8 cellular contexts compared by ENCODE assay signal in the genomic region with DNA sequence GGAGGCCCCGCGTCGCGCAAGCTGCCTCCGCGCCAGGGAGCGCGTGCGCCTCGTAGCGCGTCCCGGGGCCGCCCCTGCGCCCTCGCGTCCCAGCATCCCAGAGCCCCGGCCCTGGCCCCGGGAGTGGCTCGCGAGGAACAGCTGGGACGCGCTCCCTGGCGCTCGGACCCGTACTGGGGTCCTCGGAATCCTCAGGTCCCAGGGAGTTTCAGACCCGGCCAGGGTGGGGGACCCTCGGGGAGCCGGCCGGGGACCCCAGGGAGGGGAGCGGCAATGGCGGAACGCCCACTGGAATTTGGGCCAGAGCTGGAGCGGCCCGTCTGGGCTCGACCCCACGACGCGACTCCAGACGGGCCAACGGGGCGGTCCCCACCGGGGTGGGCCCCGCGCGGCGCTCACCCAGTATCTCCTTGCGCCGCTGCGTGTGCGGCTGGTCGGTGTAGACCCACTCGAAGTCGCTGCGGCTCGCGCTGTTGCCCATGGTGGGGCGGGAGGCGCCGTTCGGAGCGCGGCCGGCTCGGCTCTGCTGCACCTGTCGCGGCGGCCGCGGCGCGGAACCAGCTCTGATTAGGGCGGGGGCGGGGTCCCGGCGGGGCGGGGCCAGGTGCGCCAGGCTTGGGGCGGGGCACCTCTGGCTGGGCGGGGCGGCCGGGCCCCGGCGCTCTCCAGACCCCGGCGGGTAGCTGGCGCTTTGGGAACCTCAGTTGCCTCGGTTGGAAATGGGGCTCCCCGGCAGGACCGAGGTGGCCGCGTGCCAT. TPM values are rescaled to one million over a fixed set of nuclear protein-coding genes. Genes with fewer than 3 reads are reported as not detected.
DNase-seq lines count a peak whose midpoint lies in the region; ATAC-seq, FAIRE-seq and TF ChIP-seq lines count a peak whose summit lies in the region.

Gene DEGS2, minus strand, starts transcription at position 539 of the 758 bp plus-strand sequence. Its CDS starts 58 bp downstream, at position 481.

- 1% methylated on average over 86 of the region's 93 CpGs for WGBS in GM12878 (ENCODE audit: insufficient coverage, insufficient replicate concordance, low lambda C conversion rate, missing lambda C conversion rate)

- DNase-seq in GM13976 (ENCODE audit: low spot score) (peak; percentile 88), GM12878 (ENCODE audit: low read depth, low spot score) (no peak), lower lobe of right lung (peak; percentile 75), A172 (ENCODE audit: low spot score) (no peak), HPDE6-E6E7 (ENCODE audit: extremely low spot score) (no peak)
- peak; percentile 21 to 31 for DNase-seq in stimulated activated CD8-positive, alpha-beta memory T cell treated with anti-CD3 and anti-CD28 coated beads, Interleukin-15, amount 100 ng/mL, for 48 hours (ENCODE audit: low read depth in 2 of 2)

- H3K9ac ChIP-seq in GM12878 (ENCODE audit: control insufficient read depth, insufficient read depth, low read length), result no peak within 1 kb of the TSS; the same call in 1 of the 2 replicates

- H3K4me1 ChIP-seq in GM12878 (ENCODE audit: control insufficient read depth, insufficient read depth, low read length) (peaks cover 15% of the 10 kb centered on the region), lower lobe of right lung (peaks cover 21% of the 10 kb centered on the region)

- no peaks in the 10 kb centered on the region for H4K20me1 ChIP-seq in GM12878 (ENCODE audit: control insufficient read depth, insufficient read depth)

- peak within 1 kb of the TSS; percentile 92 for H3K4me2 ChIP-seq in GM12878 (ENCODE audit: control insufficient read depth, insufficient read depth)

- no TSS peak for BruUV-seq in GM12878 (replicated peaks; lab: Mats Ljungman, UMichigan)

- POLR2A ChIA-PET in GM12878 (lab: Charles Lee), result no interaction called here

- H3K4me3 ChIP-seq in GM12878 (peak within 1 kb of the TSS; percentile 63), lower lobe of right lung (peak within 1 kb of the TSS; percentile 51)

- in situ Hi-C loops in GM13976 (cut with MboI; ENCODE audit: low sequenced_read_pairs, unreplicated experiment) (no loop called here), GM12878 (cut with MboI) (no loop called here)

- CTCF ChIA-PET in GM12878 (lab: Yijun Ruan, JAX), result no interaction called here

- no peak for TF ChIP-seq EP300 in GM12878 (IDR thresholded peaks at IDR 0.05; ENCODE audit: borderline replicate concordance in 1 of 2, control insufficient read depth in 1 of 2, low read depth in 2 of 2, low read length in 2 of 2)

- peak within 1 kb of the TSS; percentile 44 for H2AFZ ChIP-seq in GM12878 (ENCODE audit: control insufficient read depth, low read depth, low read length)

- H3K79me2 ChIP-seq in GM12878 (ENCODE audit: control insufficient read depth, insufficient read depth, low read length), result no peaks in the 10 kb centered on the region

- SMC1A ChIA-PET in GM12878 (lab: Charles Lee; ENCODE audit: uncharacterized antibody, unreplicated experiment), result no interaction called here

- 0 out of 2 replicates have a peak, but pooled peaks have one; percentile 29 for TF ChIP-seq POLR2A in GM12878 (IDR thresholded peaks at IDR 0.05; ENCODE audit: low read depth, low read length)

- TF ChIP-seq CTCF in GM13976 (IDR thresholded peaks at IDR 0.05; ENCODE audit: borderline replicate concordance, control extremely low read depth, extremely low read depth, insufficient read depth, missing control alignments) (no peak), GM12878 (IDR thresholded peaks at IDR 0.05 in 2 of 3, conservative IDR thresholded peaks at IDR 0.05 in 1 of 3; ENCODE audit: control insufficient read depth in 2 of 3, extremely low read depth in 1 of 3, insufficient read depth in 1 of 3, low read depth in 3 of 3, low read length in 3 of 3) (no peak), lower lobe of right lung (IDR thresholded peaks at IDR 0.05) (no peak)

- no peaks in the 10 kb centered on the region for H3K36me3 ChIP-seq in GM12878 (ENCODE audit: control insufficient read depth in 2 of 2, insufficient read depth in 2 of 2, low read length in 1 of 2)
- no peaks in the 10 kb centered on the region for H3K36me3 ChIP-seq in lower lobe of right lung

- FAIRE-seq in GM12878 (lab: Jason Lieb, UNC), result no peak

- H3K27me3 ChIP-seq in GM12878 (replicated peaks in 1 of 2; ENCODE audit: control insufficient read depth in 2 of 2, insufficient read depth in 2 of 2, low read length in 1 of 2) (peaks cover 3 to 5% of the 10 kb centered on the region in 2 experiments; a peak in 3 of 4 replicates), lower lobe of right lung (ENCODE audit: low read depth) (peaks cover 33% of the 10 kb centered on the region)

- no peak for TF ChIP-seq RAD21 in GM12878 (IDR thresholded peaks at IDR 0.05; ENCODE audit: insufficient read depth, low read depth, low read length)

- RAD21 ChIA-PET in GM12878 (lab: Charles Lee; ENCODE audit: unreplicated experiment), result interaction anchor here (0.6 kb wide), 1 partner anchor 131 kb away, joined by 3 read pairs; no protein-coding TSS in a partner anchor

- peak; percentile 43 for ATAC-seq in HG02852 (IDR thresholded peaks at IDR 0.05; ENCODE audit: unreplicated experiment)
- ATAC-seq in SK-N-SH treated with all-trans-retinoic acid at 6 μM for 48 hours, result peak; percentile 62
- peak; percentile 81 for ATAC-seq in GM12878
- peak; percentile 90 to 95 for ATAC-seq in lower lobe of right lung

- no peak within 1 kb of the TSS for H3K27ac ChIP-seq in GM12878 (ENCODE audit: control insufficient read depth, insufficient read depth)
- no peak within 1 kb of the TSS for H3K27ac ChIP-seq in lower lobe of right lung

- H3K9me3 ChIP-seq in GM12878 (replicated peaks; ENCODE audit: control insufficient read depth, insufficient read depth, low read length), result no peaks in the 10 kb centered on the region; the same call in 2 of the 3 replicates
- peaks cover 11% of the 10 kb centered on the region for H3K9me3 ChIP-seq in lower lobe of right lung

- intact Hi-C loops in GM12878 (cut with micrococcal nuclease; ENCODE audit: unreplicated experiment), result no loop called here
- intact Hi-C loops in lower lobe of right lung (cut with DNase I), result no loop called here

TF ChIP-seq in SK-N-SH treated with all-trans-retinoic acid at 6 μM for 48 hours, 23 proteins besides CTCF, POLR2A, EP300 and RAD21 (continues in another document):
- no peak for TF ChIP-seq ARNTL (CRISPR knock-in tag; IDR thresholded peaks at IDR 0.05; ENCODE audit: borderline replicate concordance, low read depth)
- TF ChIP-seq CREB5 (CRISPR knock-in tag; IDR thresholded peaks at IDR 0.05; ENCODE audit: low read depth), result no peak

TF ChIP-seq in GM12878, 131 proteins besides CTCF, POLR2A, EP300 and RAD21 (continues in another document):
- TF ChIP-seq ZBED1 (IDR thresholded peaks at IDR 0.05; ENCODE audit: borderline replicate concordance), result no peak
- TF ChIP-seq CREB1 (IDR thresholded peaks at IDR 0.05; ENCODE audit: low read depth), result no peak
- TF ChIP-seq NBN (IDR thresholded peaks at IDR 0.05), result no peak
- TF ChIP-seq, protein P1, sequence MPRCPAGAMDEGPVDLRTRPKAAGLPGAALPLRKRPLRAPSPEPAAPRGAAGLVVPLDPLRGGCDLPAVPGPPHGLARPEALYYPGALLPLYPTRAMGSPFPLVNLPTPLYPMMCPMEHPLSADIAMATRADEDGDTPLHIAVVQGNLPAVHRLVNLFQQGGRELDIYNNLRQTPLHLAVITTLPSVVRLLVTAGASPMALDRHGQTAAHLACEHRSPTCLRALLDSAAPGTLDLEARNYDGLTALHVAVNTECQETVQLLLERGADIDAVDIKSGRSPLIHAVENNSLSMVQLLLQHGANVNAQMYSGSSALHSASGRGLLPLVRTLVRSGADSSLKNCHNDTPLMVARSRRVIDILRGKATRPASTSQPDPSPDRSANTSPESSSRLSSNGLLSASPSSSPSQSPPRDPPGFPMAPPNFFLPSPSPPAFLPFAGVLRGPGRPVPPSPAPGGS (IDR thresholded peaks at IDR 0.05; ENCODE audit: borderline replicate concordance, insufficient read depth, low read depth, low read length, poor library complexity, severe bottlenecking), result no peak
- no peak for TF ChIP-seq CEBPB (IDR thresholded peaks at IDR 0.05; ENCODE audit: borderline replicate concordance in 1 of 2, low read depth in 2 of 2, low read length in 2 of 2)
- no peak for TF ChIP-seq SRF (IDR thresholded peaks at IDR 0.05; ENCODE audit: low read depth in 2 of 2, low read length in 2 of 2)
- no peak for TF ChIP-seq HCFC1 (IDR thresholded peaks at IDR 0.05; ENCODE audit: low read length)
- no peak for TF ChIP-seq GATAD2B (conservative IDR thresholded peaks at IDR 0.05; ENCODE audit: low read depth)
- TF ChIP-seq POLR2AphosphoS2 (IDR thresholded peaks at IDR 0.05; ENCODE audit: low read depth, low read length), result no peak
- TF ChIP-seq ZSCAN29 (IDR thresholded peaks at IDR 0.05), result 0 out of 2 replicates have a peak, but pooled peaks have one; percentile 22

RNA-seq across cellular contexts. Expression of gene DEGS2, which starts in this region (rescaled TPM):
- total RNA-seq in GM12878 (2013; cell fraction: nucleolus; rRNA removed), result 1.4 and 2.3 TPM in 2 replicates
- total RNA-seq in GM12878 (2014; rRNA removed) (0.87 and 1.1 TPM in 2 replicates), GM12878 (2014; rRNA removed; fragmentation: Illumina TruSeq; extraction: Trizol) (0.05 and 0.45 TPM in 2 replicates), GM12878 (2021) (1.8 and 2.5 TPM in 2 replicates), lower lobe of right lung (5.8 TPM)
- polyA plus RNA-seq in GM12878 (2011; ENCODE audit: low read depth), result not detected
- polyA plus RNA-seq in GM12878 (2011; rRNA removed) (0.07 TPM in 1 of 2 replicates, not detected in the other), GM12878 (2014; fragmentation: Illumina TruSeq; extraction: Trizol) (0.01 and 0.03 TPM in 2 replicates), GM12878 (2014; fragmentation: Nextera tagmentation; extraction: Ambion mirVana) (under 1 TPM in 1 of 2 experiments, not detected in 1; 0.62 TPM), GM12878 (2014; rRNA removed) (0.26 and 0.66 TPM in 2 replicates), GM12878 (2016; fragmentation: Nextera tagmentation; extraction: Ambion mirVana) (under 1 TPM; 0.06 to 0.52 TPM)
- 0.04 and 0.07 TPM in 2 replicates for polyA plus RNA-seq in GM12878 (2011; cell fraction: cytosol; rRNA removed)
- 0.19 and 0.51 TPM in 2 replicates for polyA plus RNA-seq in GM12878 (2011; cell fraction: nucleus; rRNA removed)
- polyA plus RNA-seq in GM12878 (2012), result 0.51 and 0.80 TPM in 2 replicates
- polyA minus RNA-seq in GM12878 (2011; rRNA and poly(A)+ RNA removed), result 0.10 TPM in 1 of 2 replicates, not detected in the other
- not detected in 2 replicates for polyA minus RNA-seq in GM12878 (2011; cell fraction: cytosol; rRNA and poly(A)+ RNA removed)
- 0.10 and 0.24 TPM in 2 replicates for polyA minus RNA-seq in GM12878 (2011; cell fraction: nucleus; rRNA and poly(A)+ RNA removed)
- not detected in 2 replicates for total RNA-seq in A172 (2014; rRNA removed; shearing (Covaris generic))

Comparison
In these comparisons a context has a peak if more than half of its experiments do, and no peak if none do; other contexts are left out.
1. DNase-seq: peak in GM13976 (single experiment), lower lobe of right lung (single experiment) and stimulated activated CD8-positive, alpha-beta memory T cell treated with anti-CD3 and anti-CD28 coated beads, Interleukin-15, amount 100 ng/mL, for 48 hours (2 of 2); none in GM12878 (single experiment), A172 (single experiment) and HPDE6-E6E7 (single experiment).
2. Peak in every context shown above with its lines, with median percentiles within 50 percentile points of each other: ATAC-seq.